ENCODE assay signal across 8 cellular contexts in genomic region chr16:75464130-75464918, GRCh38.
DNase-seq lines count a peak whose midpoint lies in the region; ATAC-seq lines count a peak whose summit lies in the region.

TMEM170A (minus strand) TSS chr16:75464689; CDS start chr16:75464600, 89 bp downstream.

- peak within 1 kb of the TSS; percentile 94 for H3K4me3 Mint-ChIP-seq in central memory CD8-positive, alpha-beta T cell

- H3K4me1 Mint-ChIP-seq in central memory CD8-positive, alpha-beta T cell, result peaks cover 45% of the 10 kb centered on the region

- ATAC-seq in GM19035 (IDR thresholded peaks at IDR 0.05; ENCODE audit: unreplicated experiment) (peak; percentile 94), HG03354 (IDR thresholded peaks at IDR 0.05; ENCODE audit: poor library complexity, severe bottlenecking, unreplicated experiment) (peak; percentile 94)
- ATAC-seq in central memory CD8-positive, alpha-beta T cell (replicated peaks; ENCODE audit: extremely low read depth, poor library complexity, severe bottlenecking), result peak; percentile 90

- DNase-seq in Ammon's horn (ENCODE audit: low spot score) (peak; percentile 98), NCI-H446 (lab: John Stamatoyannopoulos, UW) (peak; percentile 90 to 97), iris pigment epithelial cell (ENCODE audit: low read depth) (peak; percentile 99)
- DNase-seq in activated CD4-positive, CD25-positive, alpha-beta regulatory T cell treated with anti-CD3 and anti-CD28 coated beads, Interleukin-2, amount 50 U/mL, for 16 hours (ENCODE audit: low read depth, low spot score), result peak; percentile 97
- peak; percentile 96 to 99 for DNase-seq in central memory CD8-positive, alpha-beta T cell (ENCODE audit: low spot score in 2 of 2)
- DNase-seq in stimulated activated CD4-positive, alpha-beta T cell treated with anti-CD3 and anti-CD28 coated beads, Interleukin-12 subunit alpha, Interleukin-12 subunit beta, amount 100 ng/mL, for 4 hours, result peak; percentile 99

- peaks cover 19% of the 10 kb centered on the region for H3K36me3 Mint-ChIP-seq in central memory CD8-positive, alpha-beta T cell (ENCODE audit: insufficient read depth)

- H3K27ac Mint-ChIP-seq in central memory CD8-positive, alpha-beta T cell (ENCODE audit: low read depth), result peak within 1 kb of the TSS; percentile 96

- H3K27me3 Mint-ChIP-seq in central memory CD8-positive, alpha-beta T cell, result no peaks in the 10 kb centered on the region

- no peaks in the 10 kb centered on the region for H3K9me3 Mint-ChIP-seq in central memory CD8-positive, alpha-beta T cell

Comparison
In these comparisons a context has a peak if more than half of its experiments do, and no peak if none do; other contexts are left out.
1. Peak in every context shown above with its lines: DNase-seq and ATAC-seq.